Comparison of ENCODE assay signal across 8 cellular contexts in the genomic region with DNA sequence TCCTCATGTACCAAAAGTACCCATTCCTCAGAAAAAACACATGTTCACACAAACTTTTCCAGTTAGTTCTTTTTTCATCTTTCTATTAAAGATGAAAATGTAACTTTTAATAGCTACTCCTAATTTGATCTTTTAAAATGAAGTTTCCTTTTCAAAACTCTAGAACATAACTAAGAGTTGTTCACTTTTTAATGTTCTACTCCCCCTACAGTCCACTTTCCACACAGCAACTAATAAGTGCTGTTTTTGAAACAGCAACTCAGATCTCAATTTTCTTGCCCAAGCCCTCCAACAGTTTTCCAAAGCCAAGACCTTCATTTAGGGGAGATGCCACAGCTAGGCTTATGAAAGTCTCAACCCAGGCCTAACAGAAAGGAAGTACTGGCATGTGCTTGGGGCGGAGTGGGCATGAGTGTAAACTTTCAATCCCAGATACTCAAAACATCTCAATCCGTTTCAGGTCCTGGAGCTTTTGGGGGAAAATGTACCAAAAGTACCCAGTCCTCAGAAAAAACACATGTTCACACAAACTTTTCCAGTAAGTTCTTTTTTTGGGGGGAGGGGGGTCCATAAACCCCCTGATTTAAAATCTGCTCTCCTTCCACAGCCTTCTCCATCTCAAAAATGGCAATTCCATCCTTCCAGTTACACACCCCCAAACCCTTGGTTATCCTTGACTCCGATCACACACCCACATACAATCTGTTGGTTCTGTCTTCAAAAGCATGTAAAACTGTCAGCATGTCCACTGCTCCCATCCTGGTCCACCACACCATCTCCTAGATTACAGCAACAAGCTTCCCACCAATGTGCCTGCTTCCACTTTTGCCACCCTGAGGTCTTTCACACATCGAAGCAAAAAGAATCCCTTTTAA. TPM values are rescaled to one million over a fixed set of nuclear protein-coding genes. Genes with fewer than 3 reads are reported as not detected.
DNase-seq lines count a peak whose midpoint lies in the region; ATAC-seq, FAIRE-seq and TF ChIP-seq lines count a peak whose summit lies in the region.

No MANE protein-coding gene starts in this region.

- H3K9me2 ChIP-seq in Loucy (replicated peaks; ENCODE audit: low read depth, low read length): no peaks in the 10 kb centered on the region

- DNase-seq in cardiac muscle cell (ENCODE audit: low read depth in 1 of 2, low spot score in 1 of 2): peak; percentile 53 to 61
- no peak for DNase-seq in right cardiac atrium
- peak; percentile 70 for DNase-seq in fibroblast of the aortic adventitia (ENCODE audit: low read depth)
- no peak for DNase-seq in retinal pigment epithelial cell (ENCODE audit: low read depth)
- no peak for DNase-seq in globus pallidus (ENCODE audit: low spot score)

- peaks cover 65% of the 10 kb centered on the region for H3K79me2 ChIP-seq in Loucy (ENCODE audit: insufficient read depth, low read length)

- no peak for ATAC-seq in right cardiac atrium
- ATAC-seq in HG02610 (IDR thresholded peaks at IDR 0.05; ENCODE audit: unreplicated experiment): no peak

- H3K36me3 ChIP-seq in cardiac muscle cell: peaks cover under 1% of the 10 kb centered on the region
- H3K36me3 ChIP-seq in Loucy (ENCODE audit: insufficient read depth, low read length): peaks cover 12% of the 10 kb centered on the region; the same call in 1 of the 2 replicates

- H3F3A ChIP-seq in Loucy (ENCODE audit: low read depth): no peaks in the 10 kb centered on the region

- H3K27me3 ChIP-seq in cardiac muscle cell (no peaks in the 10 kb centered on the region), right cardiac atrium (ENCODE audit: control insufficient read depth, insufficient read depth) (no peaks in the 10 kb centered on the region), Loucy (ENCODE audit: insufficient read depth, low read length, poor library complexity, severe bottlenecking) (no peaks in the 10 kb centered on the region)

- peak; percentile 87 for FAIRE-seq in TTC549 (lab: Jason Lieb, UNC)

- H3K9ac ChIP-seq in Loucy (ENCODE audit: low read depth, low read length, poor library complexity, severe bottlenecking): peak overlapping the region; percentile 73

- H3K4me1 ChIP-seq in cardiac muscle cell (ENCODE audit: low read depth): peaks cover 34% of the 10 kb centered on the region
- H3K4me1 ChIP-seq in right cardiac atrium (ENCODE audit: control insufficient read depth, insufficient read depth, low read length): peaks cover 7% of the 10 kb centered on the region
- peaks cover 34% of the 10 kb centered on the region for H3K4me1 ChIP-seq in Loucy (ENCODE audit: insufficient read depth, low read length, poor library complexity, severe bottlenecking)

- H3K27ac ChIP-seq in cardiac muscle cell (no peak overlapping the region), right cardiac atrium (ENCODE audit: low read length) (no peak overlapping the region)

- intact Hi-C loops in right cardiac atrium (cut with DNase I): loop anchor here (2.0 to 10.0 kb wide), 3 partner anchors 49 to 131 kb away; partner anchors contain the start of gene PSMC4 (in 1 of the 4)

- H3K4me3 ChIP-seq in cardiac muscle cell: no peak overlapping the region
- H3K4me3 ChIP-seq in right cardiac atrium (ENCODE audit: low read length): no peak overlapping the region
- peak overlapping the region; percentile 94 for H3K4me3 ChIP-seq in Loucy (ENCODE audit: low read length, poor library complexity, severe bottlenecking)
- H3K4me3 ChIP-seq in fibroblast of the aortic adventitia (ENCODE audit: low read depth, low read length): peak overlapping the region; percentile 95
- peak overlapping the region; percentile 3 for H3K4me3 ChIP-seq in retinal pigment epithelial cell (ENCODE audit: low read length)

- peak overlapping the region; percentile 77 for H3K4me2 ChIP-seq in Loucy (ENCODE audit: low read depth, low read length, poor library complexity, severe bottlenecking)

- peaks cover 42% of the 10 kb centered on the region for H4K20me1 ChIP-seq in Loucy (ENCODE audit: insufficient read depth, low read length, poor library complexity, severe bottlenecking)

- H3K9me3 ChIP-seq in cardiac muscle cell (ENCODE audit: low read depth): no peaks in the 10 kb centered on the region
- H3K9me3 ChIP-seq in right cardiac atrium (ENCODE audit: control insufficient read depth, low read length): no peaks in the 10 kb centered on the region
- no peaks in the 10 kb centered on the region for H3K9me3 ChIP-seq in Loucy (ENCODE audit: insufficient read depth, low read depth, low read length)

- no peak overlapping the region for H2AFZ ChIP-seq in Loucy (ENCODE audit: low read length)

- 59% methylated on average over 4 of the region's 4 CpGs for WGBS in right cardiac atrium

- TF ChIP-seq CTCF in cardiac muscle cell (IDR thresholded peaks at IDR 0.05; ENCODE audit: low read depth, low read length) (peak; percentile 71), Loucy (conservative IDR thresholded peaks at IDR 0.05; ENCODE audit: low read length) (peak; percentile 83), fibroblast of the aortic adventitia (IDR thresholded peaks at IDR 0.05; ENCODE audit: insufficient read depth, low read length) (peak; percentile 74), retinal pigment epithelial cell (conservative IDR thresholded peaks at IDR 0.05; ENCODE audit: low read depth, low read length) (peak; percentile 78)

RNA-seq across cellular contexts. Expression of gene FBL, which starts 2.0 kb away (rescaled TPM):
- total RNA-seq in cardiac muscle cell (109 and 140 TPM in 2 replicates), right cardiac atrium (10 to 100 TPM; 68.6 to 83.7 (median 80.9) TPM), fibroblast of the aortic adventitia (ENCODE audit: low replicate concordance) (105 and 162 TPM in 2 replicates)
- polyA plus RNA-seq in cardiac muscle cell (104 and 124 TPM in 2 replicates), right cardiac atrium (63.6 TPM)

RNA-seq across cellular contexts. Expression of gene DYRK1B, which starts 10.2 kb away (rescaled TPM):
- total RNA-seq in cardiac muscle cell: 19.2 and 28.6 TPM in 2 replicates
- polyA plus RNA-seq in cardiac muscle cell: 22.0 and 31.4 TPM in 2 replicates
- 10 to 100 TPM in 3 of 4 donors, 1 to 10 TPM in 1; 7.7 to 17.6 (median 14.8) TPM for total RNA-seq in right cardiac atrium
- polyA plus RNA-seq in right cardiac atrium: 14.7 TPM
- total RNA-seq in fibroblast of the aortic adventitia (ENCODE audit: low replicate concordance): 15.5 and 21.8 TPM in 2 replicates

Comparison
In these comparisons a context has a peak if more than half of its experiments do, and no peak if none do; other contexts are left out.
1. DNase-seq: peak in cardiac muscle cell (2 of 2) and fibroblast of the aortic adventitia (single experiment); none in right cardiac atrium (0 of 3), retinal pigment epithelial cell (single experiment) and globus pallidus (single experiment).
2. H3K4me3 ChIP-seq: peak in Loucy (single experiment), fibroblast of the aortic adventitia (single experiment) and retinal pigment epithelial cell (single experiment); none in cardiac muscle cell (single experiment) and right cardiac atrium (single experiment).
3. Peak in every context shown above with its lines, with median percentiles within 50 percentile points of each other: CTCF ChIP-seq.